Comparison of ENCODE assay signal across 1 cellular context in genomic region chr5:43208658-43209057, GRCh38.
TF ChIP-seq lines count a peak whose summit lies in the region.

No MANE protein-coding gene starts in this region.

TF ChIP-seq in GM23338, 12 proteins besides CTCF, POLR2A, EP300 and RAD21 (continued from another document):
- TF ChIP-seq ZNF462 (CRISPR knock-in tag; IDR thresholded peaks at IDR 0.05) (no peak), POLR2AphosphoS5 (IDR thresholded peaks at IDR 0.05; ENCODE audit: low read depth) (no peak)
